13 cellular contexts compared by ENCODE assay signal in the genomic region with DNA sequence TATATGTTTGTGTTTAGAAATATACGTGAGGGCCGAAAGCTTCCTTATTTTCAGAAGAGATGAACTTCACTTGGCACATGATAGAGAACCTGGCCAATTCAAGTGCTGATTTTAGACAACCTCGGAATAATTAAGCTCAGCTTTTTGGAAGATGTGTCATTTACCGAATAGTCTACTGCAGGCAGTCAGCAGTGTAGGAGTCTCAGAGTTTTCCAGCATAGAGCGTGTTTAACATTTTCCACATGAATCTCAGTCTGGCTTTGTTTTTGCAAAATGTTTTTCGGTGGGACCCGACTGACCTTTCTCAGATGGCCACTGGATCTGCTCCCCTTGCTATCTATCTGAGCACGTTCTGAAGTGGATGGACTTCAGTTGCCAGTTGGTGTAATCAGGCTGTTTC. TPM values are rescaled to one million over a fixed set of nuclear protein-coding genes. Genes with fewer than 3 reads are reported as not detected.
DNase-seq lines count a peak whose midpoint lies in the region; ATAC-seq and TF ChIP-seq lines count a peak whose summit lies in the region.
"Had no signal": no experiment of that assay in that cellular context is flagged by ENCODE, and none has a peak within 500 bp of the region (broad histone marks: within the 10 kb centered on the region; RNA-seq: fewer than 3 reads in every experiment).

No MANE protein-coding gene starts in this region.

- no peak for TF ChIP-seq CTCF in HL-60 (IDR thresholded peaks at IDR 0.05; ENCODE audit: insufficient read depth, low read length)
- TF ChIP-seq CTCF in ascending aorta (IDR thresholded peaks at IDR 0.05) = no peak
- TF ChIP-seq CTCF in natural killer cell (IDR thresholded peaks at IDR 0.05) = no peak
- TF ChIP-seq CTCF in glutamatergic neuron (IDR thresholded peaks at IDR 0.05; ENCODE audit: partially characterized antibody, unreplicated experiment) = no peak
- no peak for TF ChIP-seq CTCF in tibial nerve (IDR thresholded peaks at IDR 0.05)

- H3K27me3 Mint-ChIP-seq in natural killer cell (ENCODE audit: low read depth in 2 of 2) = no peaks in the 10 kb centered on the region
- H3K27me3 Mint-ChIP-seq in glutamatergic neuron (ENCODE audit: unreplicated experiment) = no peaks in the 10 kb centered on the region
- H3K27me3 Mint-ChIP-seq: activated CD4-positive, alpha-beta T cell treated with anti-CD3 and anti-CD28 coated beads, Interleukin-2, amount 10 ng/mL, durations not matched to agents 7 days and 5 days; activated naive CD8-positive, alpha-beta T cell had no signal

- no peaks in the 10 kb centered on the region for H3K9me3 ChIP-seq in ascending aorta
- no peaks in the 10 kb centered on the region for H3K9me3 ChIP-seq in tibial nerve

- no peaks in the 10 kb centered on the region for H3K36me3 ChIP-seq in ascending aorta
- H3K36me3 ChIP-seq in tibial nerve = no peaks in the 10 kb centered on the region

- H3K4me3 ChIP-seq in HL-60 (replicated peaks; ENCODE audit: insufficient read depth, low read length) (no peak overlapping the region), ascending aorta (peak overlapping the region in 1 of 2 donors; percentile 36), tibial nerve (no peak overlapping the region)

- H3K27ac Mint-ChIP-seq in natural killer cell (peak overlapping the region; percentile 91 to 93), glutamatergic neuron (ENCODE audit: unreplicated experiment) (no peak overlapping the region)
- H3K27ac Mint-ChIP-seq: activated CD4-positive, alpha-beta T cell treated with anti-CD3 and anti-CD28 coated beads, Interleukin-2, amount 10 ng/mL, durations not matched to agents 7 days and 5 days had no signal

- ATAC-seq in natural killer cell = no peak

- H3K4me1 ChIP-seq in ascending aorta = peaks cover 14 to 16% of the 10 kb centered on the region in 2 donors
- peaks cover 0 to 75% (median 36%) of the 10 kb centered on the region in 4 donors for H3K4me1 ChIP-seq in tibial nerve

- TF ChIP-seq POLR2A in tibial nerve (IDR thresholded peaks at IDR 0.05) = no peak

- DNase-seq in CD1c-positive myeloid dendritic cell (ENCODE audit: extremely low spot score) (peak; percentile 46), HL-60 (ENCODE audit: low read depth in 1 of 2, low spot score in 1 of 2) (no peak), ascending aorta (ENCODE audit: low spot score in 2 of 2) (no peak), natural killer cell (no peak), glutamatergic neuron (no peak), cortex of kidney (lab: John Stamatoyannopoulos, UW) (no peak), tibial nerve (ENCODE audit: low spot score in 2 of 2) (no peak), NCI-H187 treated with DMSO at 0.1 percent for 48 hours (lab: John Stamatoyannopoulos, UW) (no peak)
- DNase-seq: activated CD4-positive, alpha-beta T cell treated with anti-CD3 and anti-CD28 coated beads, Interleukin-2, amount 10 ng/mL, durations not matched to agents 7 days and 5 days; DMS153; NCI-H2081; stimulated activated CD4-positive, alpha-beta T cell treated with anti-CD3 and anti-CD28 coated beads, Interleukin-4, amount 100 ng/mL, for 24 hours had no signal

- intact Hi-C loops in ascending aorta (cut with DNase I) (loop anchor here (5.0 to 10.0 kb wide), 4 partner anchors 387 to 1540 kb away; partner anchors contain the start of genes CKAP2, SPRYD7 and VPS36), natural killer cell (cut with micrococcal nuclease) (loop anchor here (1.0 to 10.0 kb wide), 6 partner anchors 153 to 1260 kb away; partner anchors contain the start of gene TRIM13)

- H3K4me1 Mint-ChIP-seq in natural killer cell (peaks cover 66 to 73% of the 10 kb centered on the region in 2 donors), glutamatergic neuron (ENCODE audit: low read depth, unreplicated experiment) (peaks cover 4% of the 10 kb centered on the region)

- H3K36me3 Mint-ChIP-seq in natural killer cell = no peaks in the 10 kb centered on the region
- no peaks in the 10 kb centered on the region for H3K36me3 Mint-ChIP-seq in glutamatergic neuron (ENCODE audit: unreplicated experiment)
- H3K36me3 Mint-ChIP-seq: activated naive CD8-positive, alpha-beta T cell had no signal

- no peak for TF ChIP-seq EP300 in tibial nerve (IDR thresholded peaks at IDR 0.05)

- H3K4me3 Mint-ChIP-seq in natural killer cell = no peak overlapping the region
- H3K4me3 Mint-ChIP-seq in glutamatergic neuron (ENCODE audit: unreplicated experiment) = no peak overlapping the region
- H3K4me3 Mint-ChIP-seq: activated CD4-positive, alpha-beta T cell treated with anti-CD3 and anti-CD28 coated beads, Interleukin-2, amount 10 ng/mL, durations not matched to agents 7 days and 5 days; activated naive CD8-positive, alpha-beta T cell had no signal

- no peaks in the 10 kb centered on the region for H3K27me3 ChIP-seq in HL-60 (ENCODE audit: insufficient read depth, poor library complexity, severe bottlenecking)
- no peaks in the 10 kb centered on the region for H3K27me3 ChIP-seq in ascending aorta
- no peaks in the 10 kb centered on the region for H3K27me3 ChIP-seq in tibial nerve

- H3K9me3 Mint-ChIP-seq in natural killer cell = no peaks in the 10 kb centered on the region
- no peaks in the 10 kb centered on the region for H3K9me3 Mint-ChIP-seq in glutamatergic neuron (ENCODE audit: unreplicated experiment)

- H3K27ac ChIP-seq in HL-60 (replicated peaks) (peak overlapping the region; percentile 99), ascending aorta (peak overlapping the region; percentile 7 to 65), tibial nerve (peak overlapping the region in 2 of 4 donors; percentile 3 to 72)

- 33 to 48% methylated on average over 8 of the region's 8 CpGs for WGBS in tibial nerve, 2 donors

RNA-seq across cellular contexts. Expression of gene RNASEH2B, which starts 4.7 kb away (rescaled TPM):
- total RNA-seq in ascending aorta (60.5 TPM), natural killer cell (10 to 100 TPM; 57.9 to 68.7 (median 64.8) TPM), glutamatergic neuron (ENCODE audit: unreplicated experiment) (10.4 TPM), tibial nerve (100 to 1,000 TPM in 1 of 4 donors, 10 to 100 TPM in 3; 52.5 to 104 (median 76.5) TPM)
